In genomic region chr10:31347705-31348104, GRCh38 we compare ENCODE assay signal across 17 cellular contexts. TPM values are rescaled to one million over a fixed set of nuclear protein-coding genes. Genes with fewer than 3 reads are reported as not detected.
DNase-seq lines count a peak whose midpoint lies in the region; ATAC-seq and TF ChIP-seq lines count a peak whose summit lies in the region.
"Had no signal": no experiment of that assay in that cellular context is flagged by ENCODE, and none has a peak within 500 bp of the region (broad histone marks: within the 10 kb centered on the region; RNA-seq: fewer than 3 reads in every experiment).

No MANE protein-coding gene starts in this region.

- CTCF ChIA-PET in activated CD8-positive, alpha-beta memory T cell treated with anti-CD3 and anti-CD28 coated beads, Interleukin-2, amount 10 ng/mL, durations not matched to agents 7 days and 5 days (lab: Charles Lee), result no interaction called here

- DNase-seq in activated CD8-positive, alpha-beta memory T cell treated with anti-CD3 and anti-CD28 coated beads, Interleukin-2, amount 10 ng/mL, durations not matched to agents 7 days and 5 days, result no peak
- no peak for DNase-seq in activated CD8-positive, alpha-beta memory T cell treated with anti-CD3 and anti-CD28 coated beads, Interleukin-2, amount 50 U/mL, for 48 hours
- no peak for DNase-seq in activated naive CD8-positive, alpha-beta T cell treated with anti-CD3 and anti-CD28 coated beads, Interleukin-2, amount 10 ng/mL, durations not matched to agents 7 days and 5 days
- no peak for DNase-seq in stimulated activated effector memory CD8-positive, alpha-beta T cell treated with anti-CD3 and anti-CD28 coated beads, Interleukin-12 subunit alpha, Interleukin-12 subunit beta, amount 100 ng/mL, for 72 hours (ENCODE audit: low spot score in 2 of 2)
- no peak for DNase-seq in immature natural killer cell
- DNase-seq in NCI-H146 (lab: John Stamatoyannopoulos, UW), result no peak
- DNase-seq in NK-92 (lab: John Stamatoyannopoulos, UW; ENCODE audit: unreplicated experiment), result no peak
- DNase-seq: amniotic stem cell; DMS53; HCEC 1CT; left cardiac atrium; NCI-H1694 treated with DMSO at 0.1 percent for 48 hours; stimulated activated CD4-positive, alpha-beta T cell treated with anti-CD3 and anti-CD28 coated beads, Interleukin-1b, Interleukin-23, amount 100 ng/mL, for 48 hours had no signal

- H3K36me3 Mint-ChIP-seq in activated CD8-positive, alpha-beta memory T cell treated with anti-CD3 and anti-CD28 coated beads, Interleukin-2, amount 10 ng/mL, durations not matched to agents 7 days and 5 days, result peaks cover 2% of the 10 kb centered on the region
- H3K36me3 Mint-ChIP-seq in activated naive CD8-positive, alpha-beta T cell treated with anti-CD3 and anti-CD28 coated beads, Interleukin-2, amount 10 ng/mL, durations not matched to agents 7 days and 5 days, result peaks cover 4% of the 10 kb centered on the region
- H3K36me3 Mint-ChIP-seq in stimulated activated effector memory CD8-positive, alpha-beta T cell treated with anti-CD3 and anti-CD28 coated beads, Interleukin-12 subunit alpha, Interleukin-12 subunit beta, amount 100 ng/mL, for 72 hours, result no peaks in the 10 kb centered on the region
- H3K36me3 Mint-ChIP-seq in immature natural killer cell, result no peaks in the 10 kb centered on the region

- no peak overlapping the region for H2AFZ ChIP-seq in KMS-11 (ENCODE audit: low read depth)

- no peaks in the 10 kb centered on the region for H3K9me3 Mint-ChIP-seq in activated CD8-positive, alpha-beta memory T cell treated with anti-CD3 and anti-CD28 coated beads, Interleukin-2, amount 10 ng/mL, durations not matched to agents 7 days and 5 days (ENCODE audit: low read depth)
- no peaks in the 10 kb centered on the region for H3K9me3 Mint-ChIP-seq in activated naive CD8-positive, alpha-beta T cell treated with anti-CD3 and anti-CD28 coated beads, Interleukin-2, amount 10 ng/mL, durations not matched to agents 7 days and 5 days
- H3K9me3 Mint-ChIP-seq in stimulated activated effector memory CD8-positive, alpha-beta T cell treated with anti-CD3 and anti-CD28 coated beads, Interleukin-12 subunit alpha, Interleukin-12 subunit beta, amount 100 ng/mL, for 72 hours, result no peaks in the 10 kb centered on the region
- no peaks in the 10 kb centered on the region for H3K9me3 Mint-ChIP-seq in immature natural killer cell

- H3K4me1 ChIP-seq in KMS-11 (ENCODE audit: low read depth, poor library complexity, severe bottlenecking), result peaks cover 52% of the 10 kb centered on the region

- peak overlapping the region; percentile 36 for H3K4me3 Mint-ChIP-seq in activated CD8-positive, alpha-beta memory T cell treated with anti-CD3 and anti-CD28 coated beads, Interleukin-2, amount 10 ng/mL, durations not matched to agents 7 days and 5 days
- peak overlapping the region; percentile 65 for H3K4me3 Mint-ChIP-seq in activated naive CD8-positive, alpha-beta T cell treated with anti-CD3 and anti-CD28 coated beads, Interleukin-2, amount 10 ng/mL, durations not matched to agents 7 days and 5 days
- peak overlapping the region; percentile 54 for H3K4me3 Mint-ChIP-seq in stimulated activated effector memory CD8-positive, alpha-beta T cell treated with anti-CD3 and anti-CD28 coated beads, Interleukin-12 subunit alpha, Interleukin-12 subunit beta, amount 100 ng/mL, for 72 hours
- peak overlapping the region in 1 of 5 donors; percentile 19 for H3K4me3 Mint-ChIP-seq in immature natural killer cell

- H3K9ac ChIP-seq in KMS-11, result no peak overlapping the region

- H3K27ac Mint-ChIP-seq in activated CD8-positive, alpha-beta memory T cell treated with anti-CD3 and anti-CD28 coated beads, Interleukin-2, amount 10 ng/mL, durations not matched to agents 7 days and 5 days, result peak overlapping the region; percentile 21
- peak overlapping the region; percentile 11 for H3K27ac Mint-ChIP-seq in activated naive CD8-positive, alpha-beta T cell treated with anti-CD3 and anti-CD28 coated beads, Interleukin-2, amount 10 ng/mL, durations not matched to agents 7 days and 5 days
- no peak overlapping the region for H3K27ac Mint-ChIP-seq in stimulated activated effector memory CD8-positive, alpha-beta T cell treated with anti-CD3 and anti-CD28 coated beads, Interleukin-12 subunit alpha, Interleukin-12 subunit beta, amount 100 ng/mL, for 72 hours
- H3K27ac Mint-ChIP-seq in immature natural killer cell, result no peak overlapping the region
- H3K27ac Mint-ChIP-seq: progenitor cell of endocrine pancreas had no signal

- H3K4me3 ChIP-seq in KMS-11 (IDR thresholded peaks at IDR 0.05; ENCODE audit: insufficient read depth, low read depth, low read length), result no peak overlapping the region

- H3K4me1 Mint-ChIP-seq in activated CD8-positive, alpha-beta memory T cell treated with anti-CD3 and anti-CD28 coated beads, Interleukin-2, amount 10 ng/mL, durations not matched to agents 7 days and 5 days, result peaks cover 48% of the 10 kb centered on the region
- H3K4me1 Mint-ChIP-seq in activated naive CD8-positive, alpha-beta T cell treated with anti-CD3 and anti-CD28 coated beads, Interleukin-2, amount 10 ng/mL, durations not matched to agents 7 days and 5 days, result peaks cover 40% of the 10 kb centered on the region
- peaks cover 43% of the 10 kb centered on the region for H3K4me1 Mint-ChIP-seq in stimulated activated effector memory CD8-positive, alpha-beta T cell treated with anti-CD3 and anti-CD28 coated beads, Interleukin-12 subunit alpha, Interleukin-12 subunit beta, amount 100 ng/mL, for 72 hours
- peaks cover 22 to 43% of the 10 kb centered on the region in 2 donors for H3K4me1 Mint-ChIP-seq in immature natural killer cell

- no peaks in the 10 kb centered on the region for H3K27me3 ChIP-seq in KMS-11 (ENCODE audit: insufficient read depth, low read depth)

- no peak for TF ChIP-seq CTCF in KMS-11 (conservative IDR thresholded peaks at IDR 0.05; ENCODE audit: low read depth, low read length)

- H3K4me2 ChIP-seq in KMS-11, result peak overlapping the region; percentile 26; the same call in 1 of the 2 replicates

- POLR2A ChIA-PET in activated naive CD8-positive, alpha-beta T cell treated with anti-CD3 and anti-CD28 coated beads, Interleukin-2, amount 10 ng/mL, durations not matched to agents 7 days and 5 days (lab: Charles Lee), result no interaction called here

- no peak for ATAC-seq in activated CD8-positive, alpha-beta memory T cell treated with anti-CD3 and anti-CD28 coated beads, Interleukin-2, amount 10 ng/mL, durations not matched to agents 7 days and 5 days
- ATAC-seq in activated naive CD8-positive, alpha-beta T cell treated with anti-CD3 and anti-CD28 coated beads, Interleukin-2, amount 10 ng/mL, durations not matched to agents 7 days and 5 days (ENCODE audit: low read depth), result no peak
- ATAC-seq in stimulated activated effector memory CD8-positive, alpha-beta T cell treated with anti-CD3 and anti-CD28 coated beads, Interleukin-12 subunit alpha, Interleukin-12 subunit beta, amount 100 ng/mL, for 72 hours, result no peak
- ATAC-seq: left cardiac atrium had no signal

- no peak overlapping the region for H3K27ac ChIP-seq in KMS-11
- H3K27ac ChIP-seq: C4-2B, epithelial cell of prostate had no signal

- no peaks in the 10 kb centered on the region for H3K36me3 ChIP-seq in KMS-11 (ENCODE audit: insufficient read depth)

- peaks cover 85% of the 10 kb centered on the region for H3K79me2 ChIP-seq in KMS-11 (ENCODE audit: insufficient read depth, low read depth)

- peaks cover 22% of the 10 kb centered on the region for H4K20me1 ChIP-seq in KMS-11 (ENCODE audit: insufficient read depth)

- no peaks in the 10 kb centered on the region for H3K27me3 Mint-ChIP-seq in activated CD8-positive, alpha-beta memory T cell treated with anti-CD3 and anti-CD28 coated beads, Interleukin-2, amount 10 ng/mL, durations not matched to agents 7 days and 5 days
- no peaks in the 10 kb centered on the region for H3K27me3 Mint-ChIP-seq in activated naive CD8-positive, alpha-beta T cell treated with anti-CD3 and anti-CD28 coated beads, Interleukin-2, amount 10 ng/mL, durations not matched to agents 7 days and 5 days
- no peaks in the 10 kb centered on the region for H3K27me3 Mint-ChIP-seq in immature natural killer cell (ENCODE audit: low read depth in 3 of 3)
- H3K27me3 Mint-ChIP-seq: progenitor cell of endocrine pancreas had no signal

RNA-seq across cellular contexts. Expression of gene ZEB1, which starts 28.7 kb away (rescaled TPM):
- total RNA-seq in activated CD8-positive, alpha-beta memory T cell treated with anti-CD3 and anti-CD28 coated beads, Interleukin-2, amount 10 ng/mL, durations not matched to agents 7 days and 5 days, result 10 to 100 TPM; 48.9 to 57.0 TPM
- total RNA-seq in activated naive CD8-positive, alpha-beta T cell treated with anti-CD3 and anti-CD28 coated beads, Interleukin-2, amount 10 ng/mL, durations not matched to agents 7 days and 5 days, result 10 to 100 TPM; 40.2 to 42.6 TPM
- polyA plus RNA-seq in immature natural killer cell, result 10 to 100 TPM in 2 of 3 donors, 1 to 10 TPM in 1; 8.4 to 17.5 (median 14.6) TPM

Comparison
In these comparisons a context has a peak if more than half of its experiments do, and no peak if none do; other contexts are left out.
1. H3K27ac Mint-ChIP-seq: peak in activated CD8-positive, alpha-beta memory T cell treated with anti-CD3 and anti-CD28 coated beads, Interleukin-2, amount 10 ng/mL, durations not matched to agents 7 days and 5 days (single experiment) and activated naive CD8-positive, alpha-beta T cell treated with anti-CD3 and anti-CD28 coated beads, Interleukin-2, amount 10 ng/mL, durations not matched to agents 7 days and 5 days (single experiment); none in stimulated activated effector memory CD8-positive, alpha-beta T cell treated with anti-CD3 and anti-CD28 coated beads, Interleukin-12 subunit alpha, Interleukin-12 subunit beta, amount 100 ng/mL, for 72 hours (single experiment) and immature natural killer cell (0 of 6).